Comparison of ENCODE assay signal across 8 cellular contexts in genomic region chr9:123269316-123269715, GRCh38. TPM values are rescaled to one million over a fixed set of nuclear protein-coding genes. Genes with fewer than 3 reads are reported as not detected.
DNase-seq lines count a peak whose midpoint lies in the region; ATAC-seq, FAIRE-seq and TF ChIP-seq lines count a peak whose summit lies in the region.

No MANE protein-coding gene starts in this region.

- H3K9me3 ChIP-seq in kidney (ENCODE audit: control insufficient read depth in 1 of 2, low read length in 2 of 2) = no peaks in the 10 kb centered on the region
- H3K9me3 ChIP-seq in testis = no peaks in the 10 kb centered on the region

- H3K4me3 ChIP-seq in kidney (ENCODE audit: low read length in 2 of 2) (peak overlapping the region; percentile 64 to 73), testis (peak overlapping the region; percentile 73 to 81)

- H3K4me1 Mint-ChIP-seq in activated T-cell treated with anti-CD3 and anti-CD28 coated beads, Interleukin-2, amount 50 U/mL, for 4 hours (ENCODE audit: low read depth) = peaks cover 29% of the 10 kb centered on the region

- H3K9me3 Mint-ChIP-seq in activated T-cell treated with anti-CD3 and anti-CD28 coated beads, Interleukin-2, amount 50 U/mL, for 4 hours = no peaks in the 10 kb centered on the region

- peak; percentile 60 for DNase-seq in activated CD8-positive, alpha-beta memory T cell treated with anti-CD3 and anti-CD28 coated beads for 24 hours
- DNase-seq in activated CD8-positive, alpha-beta memory T cell treated with anti-CD3 and anti-CD28 coated beads, Interleukin-2, amount 50 U/mL, for 4 hours = no peak
- DNase-seq in activated T-cell treated with anti-CD3 and anti-CD28 coated beads, Interleukin-2, amount 50 U/mL, for 4 hours = no peak
- DNase-seq in kidney (no peak), testis (no peak), COLO668 (lab: John Stamatoyannopoulos, UW; ENCODE audit: unreplicated experiment) (no peak)

- peak overlapping the region; percentile 42 for H3K4me3 Mint-ChIP-seq in activated T-cell treated with anti-CD3 and anti-CD28 coated beads, Interleukin-2, amount 50 U/mL, for 4 hours

- H3K27ac ChIP-seq in kidney (ENCODE audit: low read depth in 2 of 2, low read length in 2 of 2) (peak overlapping the region in 1 of 2 donors; percentile 83), testis (no peak overlapping the region)

- no peak for FAIRE-seq in kidney (lab: Jason Lieb, UNC)

- no peak for TF ChIP-seq POLR2A in testis (IDR thresholded peaks at IDR 0.05)

- H3K9ac ChIP-seq in kidney (ENCODE audit: low read length in 2 of 2) = peak overlapping the region in 1 of 2 donors; percentile 90

- no peaks in the 10 kb centered on the region for H3K36me3 ChIP-seq in kidney (ENCODE audit: control insufficient read depth in 1 of 2, insufficient read depth in 2 of 2, low read length in 2 of 2)
- no peaks in the 10 kb centered on the region for H3K36me3 ChIP-seq in testis (ENCODE audit: low read depth, missing control alignments)

- ATAC-seq in activated T-cell treated with anti-CD3 and anti-CD28 coated beads, Interleukin-2, amount 50 U/mL, for 4 hours = no peak
- ATAC-seq in HG02970 (IDR thresholded peaks at IDR 0.05; ENCODE audit: low FRiP score, unreplicated experiment) (no peak), HG02763 (IDR thresholded peaks at IDR 0.05; ENCODE audit: unreplicated experiment) (no peak)

- H3K4me1 ChIP-seq in kidney (ENCODE audit: control insufficient read depth in 1 of 2, insufficient read depth in 1 of 2, low read depth in 1 of 2, low read length in 2 of 2) = peaks cover 0 to 8% of the 10 kb centered on the region in 2 donors
- peaks cover 5% of the 10 kb centered on the region for H3K4me1 ChIP-seq in testis

- TF ChIP-seq CTCF in kidney (IDR thresholded peaks at IDR 0.05; ENCODE audit: borderline replicate concordance, extremely low read depth, insufficient read depth) = no peak
- TF ChIP-seq CTCF in testis (IDR thresholded peaks at IDR 0.05) = no peak

- H3K27me3 Mint-ChIP-seq in activated T-cell treated with anti-CD3 and anti-CD28 coated beads, Interleukin-2, amount 50 U/mL, for 4 hours (ENCODE audit: low read depth) = no peaks in the 10 kb centered on the region

- H3K36me3 Mint-ChIP-seq in activated T-cell treated with anti-CD3 and anti-CD28 coated beads, Interleukin-2, amount 50 U/mL, for 4 hours (ENCODE audit: insufficient read depth) = no peaks in the 10 kb centered on the region

- 33 to 53% methylated on average over 3 to 7 of the region's 7 CpGs for WGBS in testis, 2 donors

- intact Hi-C loops in kidney (cut with DNase I) (no loop called here), testis (cut with DNase I; ENCODE audit: low total_unique reads) (no loop called here)

- H3K27me3 ChIP-seq in testis = no peaks in the 10 kb centered on the region

RNA-seq across cellular contexts. Expression of gene STRBP, which starts 0.9 kb away (rescaled TPM):
- total RNA-seq in activated T-cell treated with anti-CD3 and anti-CD28 coated beads, Interleukin-2, amount 50 U/mL, for 4 hours = 10 to 100 TPM; 26.7 to 36.7 (median 35.1) TPM
- 30.7 TPM for total RNA-seq in kidney
- polyA plus RNA-seq in kidney (ENCODE audit: insufficient read depth, low read depth, low replicate concordance) = 21.6 TPM
- 10 to 100 TPM; 47.8 to 66.5 TPM for total RNA-seq in testis
- 102 TPM for polyA plus RNA-seq in testis (ENCODE audit: insufficient read depth, low read depth, low replicate concordance)
